Comparison of ENCODE assay signal across 8 cellular contexts in genomic region chr17:63740464-63741181, GRCh38. TPM values are rescaled to one million over a fixed set of nuclear protein-coding genes. Genes with fewer than 3 reads are reported as not detected.
DNase-seq lines count a peak whose midpoint lies in the region; ATAC-seq and TF ChIP-seq lines count a peak whose summit lies in the region.

No MANE protein-coding gene starts in this region.

- intact Hi-C loops in posterior vena cava (cut with DNase I) = no loop called here

- peak overlapping the region; percentile 96 for H3K27ac Mint-ChIP-seq in activated T-cell treated with anti-CD3 and anti-CD28 coated beads, Interleukin-2, amount 50 U/mL, for 24 hours
- peak overlapping the region; percentile 92 for H3K27ac Mint-ChIP-seq in chondrocyte (ENCODE audit: unreplicated experiment)
- peak overlapping the region; percentile 99 for H3K27ac Mint-ChIP-seq in memory B cell

- TF ChIP-seq CTCF in chondrocyte (IDR thresholded peaks at IDR 0.05) = no peak

- H3K36me3 ChIP-seq in urinary bladder (ENCODE audit: insufficient read depth) = peaks cover under 1% of the 10 kb centered on the region

- H3K27ac ChIP-seq in urinary bladder (ENCODE audit: low read depth) = peak overlapping the region; percentile 92

- 38% methylated on average over 12 of the region's 12 CpGs for WGBS in urinary bladder

- peak overlapping the region; percentile 97 for H3K4me3 Mint-ChIP-seq in activated T-cell treated with anti-CD3 and anti-CD28 coated beads, Interleukin-2, amount 50 U/mL, for 24 hours
- H3K4me3 Mint-ChIP-seq in chondrocyte (ENCODE audit: unreplicated experiment) (peak overlapping the region; percentile 94), memory B cell (peak overlapping the region; percentile 91)

- no peak for DNase-seq in activated T-cell treated with anti-CD3 and anti-CD28 coated beads, Interleukin-2, amount 50 U/mL, for 24 hours
- no peak for DNase-seq in activated T-cell treated with anti-CD3 and anti-CD28 coated beads for 4 hours
- DNase-seq in NCI-H526 (lab: John Stamatoyannopoulos, UW) = peak; percentile 5 to 19
- no peak for DNase-seq in chondrocyte (ENCODE audit: low spot score)
- no peak for DNase-seq in memory B cell (ENCODE audit: low spot score in 2 of 2)
- no peak for DNase-seq in posterior vena cava (ENCODE audit: low spot score)
- DNase-seq in activated CD4-positive, alpha-beta T cell treated with anti-CD3 and anti-CD28 coated beads, Interleukin-2, amount 50 U/mL, for 4 hours = no peak

- H3K4me3 ChIP-seq in urinary bladder (ENCODE audit: low read depth, low read length) = peak overlapping the region; percentile 73

- H3K4me1 ChIP-seq in urinary bladder (ENCODE audit: insufficient read depth) = no peaks in the 10 kb centered on the region

- no peaks in the 10 kb centered on the region for H3K9me3 Mint-ChIP-seq in activated T-cell treated with anti-CD3 and anti-CD28 coated beads, Interleukin-2, amount 50 U/mL, for 24 hours
- H3K9me3 Mint-ChIP-seq in chondrocyte (ENCODE audit: low read depth) = no peaks in the 10 kb centered on the region
- H3K9me3 Mint-ChIP-seq in memory B cell = no peaks in the 10 kb centered on the region

- ATAC-seq in memory B cell (ENCODE audit: low read depth) = no peak

- peaks cover 28% of the 10 kb centered on the region for H3K4me1 Mint-ChIP-seq in activated T-cell treated with anti-CD3 and anti-CD28 coated beads, Interleukin-2, amount 50 U/mL, for 24 hours (ENCODE audit: low read depth)
- H3K4me1 Mint-ChIP-seq in chondrocyte (ENCODE audit: low read depth) = peaks cover 19% of the 10 kb centered on the region
- H3K4me1 Mint-ChIP-seq in memory B cell = peaks cover 18% of the 10 kb centered on the region

- peaks cover 45% of the 10 kb centered on the region for H3K36me3 Mint-ChIP-seq in activated T-cell treated with anti-CD3 and anti-CD28 coated beads, Interleukin-2, amount 50 U/mL, for 24 hours (ENCODE audit: low read depth)
- H3K36me3 Mint-ChIP-seq in chondrocyte (ENCODE audit: low read depth) = peaks cover under 1% of the 10 kb centered on the region
- H3K36me3 Mint-ChIP-seq in memory B cell = peaks cover 2% of the 10 kb centered on the region

- H3K27me3 Mint-ChIP-seq in activated T-cell treated with anti-CD3 and anti-CD28 coated beads, Interleukin-2, amount 50 U/mL, for 24 hours = no peaks in the 10 kb centered on the region
- H3K27me3 Mint-ChIP-seq in chondrocyte (ENCODE audit: low read depth) (no peaks in the 10 kb centered on the region), memory B cell (no peaks in the 10 kb centered on the region)

RNA-seq across cellular contexts. Expression of gene STRADA, which starts 1.0 kb away (rescaled TPM):
- total RNA-seq in chondrocyte (26.2 to 47.3 TPM (median 27.1 TPM) in 3 replicates), urinary bladder (41.7 TPM), posterior vena cava (10 to 100 TPM; 27.5 to 30.8 TPM)
- 24.9 TPM for polyA plus RNA-seq in urinary bladder

RNA-seq across cellular contexts. Expression of gene CCDC47, which starts 32.8 kb away (rescaled TPM):
- total RNA-seq in chondrocyte = 63.5 to 65.1 TPM (median 64.9 TPM) in 3 replicates
- 63.6 TPM for total RNA-seq in urinary bladder
- polyA plus RNA-seq in urinary bladder = 53.8 TPM
- total RNA-seq in posterior vena cava = 10 to 100 TPM; 52.5 to 58.5 TPM

RNA-seq across cellular contexts. Expression of gene DDX42, which starts 33.3 kb away (rescaled TPM):
- 94.6 to 120 TPM (median 99.0 TPM) in 3 replicates for total RNA-seq in chondrocyte
- 138 TPM for total RNA-seq in urinary bladder
- polyA plus RNA-seq in urinary bladder = 67.3 TPM
- total RNA-seq in posterior vena cava = 10 to 100 TPM; 80.9 to 89.7 TPM

RNA-seq across cellular contexts. Expression of gene LIMD2, which starts 40.7 kb away (rescaled TPM):
- total RNA-seq in chondrocyte (24.7 to 33.3 TPM (median 32.2 TPM) in 3 replicates), urinary bladder (9.4 TPM), posterior vena cava (10 to 100 TPM in 1 of 2 donors, 1 to 10 TPM in 1; 9.6 to 13.0 TPM)
- 12.0 TPM for polyA plus RNA-seq in urinary bladder

Comparison
In these comparisons a context has a peak if more than half of its experiments do, and no peak if none do; other contexts are left out.
1. DNase-seq: peak in NCI-H526 (2 of 2); none in activated T-cell treated with anti-CD3 and anti-CD28 coated beads, Interleukin-2, amount 50 U/mL, for 24 hours (single experiment), activated T-cell treated with anti-CD3 and anti-CD28 coated beads for 4 hours (single experiment), chondrocyte (single experiment), memory B cell (0 of 2), posterior vena cava (single experiment) and activated CD4-positive, alpha-beta T cell treated with anti-CD3 and anti-CD28 coated beads, Interleukin-2, amount 50 U/mL, for 4 hours (0 of 2).
2. Peak in every context shown above with its lines, with median percentiles within 50 percentile points of each other: H3K27ac Mint-ChIP-seq and H3K4me3 Mint-ChIP-seq.